Comparison of ENCODE assay signal across 2 cellular contexts in the genomic region with DNA sequence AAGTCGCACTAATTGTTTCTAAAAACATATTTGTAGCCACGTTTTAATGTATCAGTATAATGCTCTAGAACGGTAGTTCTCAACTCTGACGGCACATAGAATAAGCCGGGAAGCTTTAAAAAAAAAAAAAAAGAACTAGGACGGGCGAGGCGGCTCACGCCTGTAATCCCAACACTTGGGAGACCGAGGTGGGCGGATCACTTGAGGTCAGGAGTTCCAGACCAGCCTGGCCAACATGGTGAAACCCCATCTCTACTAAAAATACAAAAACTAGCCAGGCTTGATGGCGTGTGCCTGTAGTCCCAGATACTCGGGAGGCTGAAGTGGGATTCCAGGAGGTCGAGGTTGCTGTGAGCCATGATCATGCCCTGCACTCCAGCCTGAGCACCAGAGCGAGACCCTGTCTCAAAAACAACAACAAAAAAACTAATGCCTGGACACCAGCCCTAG.
TF ChIP-seq lines count a peak whose summit lies in the region.

No MANE protein-coding gene starts in this region.

TF ChIP-seq in GM12878, 131 proteins besides CTCF, POLR2A, EP300 and RAD21:
- TF ChIP-seq, protein P1, sequence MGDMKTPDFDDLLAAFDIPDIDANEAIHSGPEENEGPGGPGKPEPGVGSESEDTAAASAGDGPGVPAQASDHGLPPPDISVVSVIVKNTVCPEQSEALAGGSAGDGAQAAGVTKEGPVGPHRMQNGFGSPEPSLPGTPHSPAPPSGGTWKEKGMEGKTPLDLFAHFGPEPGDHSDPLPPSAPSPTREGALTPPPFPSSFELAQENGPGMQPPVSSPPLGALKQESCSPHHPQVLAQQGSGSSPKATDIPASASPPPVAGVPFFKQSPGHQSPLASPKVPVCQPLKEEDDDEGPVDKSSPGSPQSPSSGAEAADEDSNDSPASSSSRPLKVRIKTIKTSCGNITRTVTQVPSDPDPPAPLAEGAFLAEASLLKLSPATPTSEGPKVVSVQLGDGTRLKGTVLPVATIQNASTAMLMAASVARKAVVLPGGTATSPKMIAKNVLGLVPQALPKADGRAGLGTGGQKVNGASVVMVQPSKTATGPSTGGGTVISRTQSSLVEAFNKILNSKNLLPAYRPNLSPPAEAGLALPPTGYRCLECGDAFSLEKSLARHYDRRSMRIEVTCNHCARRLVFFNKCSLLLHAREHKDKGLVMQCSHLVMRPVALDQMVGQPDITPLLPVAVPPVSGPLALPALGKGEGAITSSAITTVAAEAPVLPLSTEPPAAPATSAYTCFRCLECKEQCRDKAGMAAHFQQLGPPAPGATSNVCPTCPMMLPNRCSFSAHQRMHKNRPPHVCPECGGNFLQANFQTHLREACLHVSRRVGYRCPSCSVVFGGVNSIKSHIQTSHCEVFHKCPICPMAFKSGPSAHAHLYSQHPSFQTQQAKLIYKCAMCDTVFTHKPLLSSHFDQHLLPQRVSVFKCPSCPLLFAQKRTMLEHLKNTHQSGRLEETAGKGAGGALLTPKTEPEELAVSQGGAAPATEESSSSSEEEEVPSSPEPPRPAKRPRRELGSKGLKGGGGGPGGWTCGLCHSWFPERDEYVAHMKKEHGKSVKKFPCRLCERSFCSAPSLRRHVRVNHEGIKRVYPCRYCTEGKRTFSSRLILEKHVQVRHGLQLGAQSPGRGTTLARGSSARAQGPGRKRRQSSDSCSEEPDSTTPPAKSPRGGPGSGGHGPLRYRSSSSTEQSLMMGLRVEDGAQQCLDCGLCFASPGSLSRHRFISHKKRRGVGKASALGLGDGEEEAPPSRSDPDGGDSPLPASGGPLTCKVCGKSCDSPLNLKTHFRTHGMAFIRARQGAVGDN (IDR thresholded peaks at IDR 0.05) = no peak
- no peak for TF ChIP-seq MYB (IDR thresholded peaks at IDR 0.05; ENCODE audit: borderline replicate concordance, low read depth, low read length)
- TF ChIP-seq, protein P2, sequence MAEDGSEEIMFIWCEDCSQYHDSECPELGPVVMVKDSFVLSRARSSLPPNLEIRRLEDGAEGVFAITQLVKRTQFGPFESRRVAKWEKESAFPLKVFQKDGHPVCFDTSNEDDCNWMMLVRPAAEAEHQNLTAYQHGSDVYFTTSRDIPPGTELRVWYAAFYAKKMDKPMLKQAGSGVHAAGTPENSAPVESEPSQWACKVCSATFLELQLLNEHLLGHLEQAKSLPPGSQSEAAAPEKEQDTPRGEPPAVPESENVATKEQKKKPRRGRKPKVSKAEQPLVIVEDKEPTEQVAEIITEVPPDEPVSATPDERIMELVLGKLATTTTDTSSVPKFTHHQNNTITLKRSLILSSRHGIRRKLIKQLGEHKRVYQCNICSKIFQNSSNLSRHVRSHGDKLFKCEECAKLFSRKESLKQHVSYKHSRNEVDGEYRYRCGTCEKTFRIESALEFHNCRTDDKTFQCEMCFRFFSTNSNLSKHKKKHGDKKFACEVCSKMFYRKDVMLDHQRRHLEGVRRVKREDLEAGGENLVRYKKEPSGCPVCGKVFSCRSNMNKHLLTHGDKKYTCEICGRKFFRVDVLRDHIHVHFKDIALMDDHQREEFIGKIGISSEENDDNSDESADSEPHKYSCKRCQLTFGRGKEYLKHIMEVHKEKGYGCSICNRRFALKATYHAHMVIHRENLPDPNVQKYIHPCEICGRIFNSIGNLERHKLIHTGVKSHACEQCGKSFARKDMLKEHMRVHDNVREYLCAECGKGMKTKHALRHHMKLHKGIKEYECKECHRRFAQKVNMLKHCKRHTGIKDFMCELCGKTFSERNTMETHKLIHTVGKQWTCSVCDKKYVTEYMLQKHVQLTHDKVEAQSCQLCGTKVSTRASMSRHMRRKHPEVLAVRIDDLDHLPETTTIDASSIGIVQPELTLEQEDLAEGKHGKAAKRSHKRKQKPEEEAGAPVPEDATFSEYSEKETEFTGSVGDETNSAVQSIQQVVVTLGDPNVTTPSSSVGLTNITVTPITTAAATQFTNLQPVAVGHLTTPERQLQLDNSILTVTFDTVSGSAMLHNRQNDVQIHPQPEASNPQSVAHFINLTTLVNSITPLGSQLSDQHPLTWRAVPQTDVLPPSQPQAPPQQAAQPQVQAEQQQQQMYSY (CRISPR knock-in tag; IDR thresholded peaks at IDR 0.05) = no peak
- TF ChIP-seq, protein P3, sequence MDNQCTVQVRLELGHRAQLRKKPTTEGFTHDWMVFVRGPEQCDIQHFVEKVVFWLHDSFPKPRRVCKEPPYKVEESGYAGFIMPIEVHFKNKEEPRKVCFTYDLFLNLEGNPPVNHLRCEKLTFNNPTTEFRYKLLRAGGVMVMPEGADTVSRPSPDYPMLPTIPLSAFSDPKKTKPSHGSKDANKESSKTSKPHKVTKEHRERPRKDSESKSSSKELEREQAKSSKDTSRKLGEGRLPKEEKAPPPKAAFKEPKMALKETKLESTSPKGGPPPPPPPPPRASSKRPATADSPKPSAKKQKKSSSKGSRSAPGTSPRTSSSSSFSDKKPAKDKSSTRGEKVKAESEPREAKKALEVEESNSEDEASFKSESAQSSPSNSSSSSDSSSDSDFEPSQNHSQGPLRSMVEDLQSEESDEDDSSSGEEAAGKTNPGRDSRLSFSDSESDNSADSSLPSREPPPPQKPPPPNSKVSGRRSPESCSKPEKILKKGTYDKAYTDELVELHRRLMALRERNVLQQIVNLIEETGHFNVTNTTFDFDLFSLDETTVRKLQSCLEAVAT (IDR thresholded peaks at IDR 0.05) = peak; percentile 78
- TF ChIP-seq, protein P4, sequence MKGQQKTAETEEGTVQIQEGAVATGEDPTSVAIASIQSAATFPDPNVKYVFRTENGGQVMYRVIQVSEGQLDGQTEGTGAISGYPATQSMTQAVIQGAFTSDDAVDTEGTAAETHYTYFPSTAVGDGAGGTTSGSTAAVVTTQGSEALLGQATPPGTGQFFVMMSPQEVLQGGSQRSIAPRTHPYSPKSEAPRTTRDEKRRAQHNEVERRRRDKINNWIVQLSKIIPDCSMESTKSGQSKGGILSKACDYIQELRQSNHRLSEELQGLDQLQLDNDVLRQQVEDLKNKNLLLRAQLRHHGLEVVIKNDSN (IDR thresholded peaks at IDR 0.05; ENCODE audit: borderline replicate concordance, extremely low read length, insufficient read depth, low read depth, low read length) = no peak
- TF ChIP-seq NBN (IDR thresholded peaks at IDR 0.05) = no peak
- no peak for TF ChIP-seq TCF12 (IDR thresholded peaks at IDR 0.05; ENCODE audit: low read depth, low read length)

TF ChIP-seq in liver, 16 proteins besides CTCF, POLR2A, EP300 and RAD21:
- TF ChIP-seq TAF1 (conservative IDR thresholded peaks at IDR 0.05) (no peak), FOXA2 (IDR thresholded peaks at IDR 0.05) (no peak), NR2F2 (IDR thresholded peaks at IDR 0.05) (no peak)
